In genomic region chr16:20900299-20901067, GRCh38 we compare ENCODE assay signal across 8 cellular contexts. TPM values are rescaled to one million over a fixed set of nuclear protein-coding genes. Genes with fewer than 3 reads are reported as not detected.
DNase-seq lines count a peak whose midpoint lies in the region; ATAC-seq and TF ChIP-seq lines count a peak whose summit lies in the region.

DCUN1D3 (minus strand) TSS chr16:20900358; CDS start chr16:20862538, 37,820 bp downstream.
LYRM1 (plus strand) TSS chr16:20900771; CDS start chr16:20915556, 14,785 bp downstream.

- peak within 1 kb of the TSS; percentile 90 for H3K4me3 Mint-ChIP-seq in activated T-cell treated with anti-CD3 and anti-CD28 coated beads, Interleukin-2, amount 50 U/mL, for 24 hours

- H3K36me3 Mint-ChIP-seq in activated T-cell treated with anti-CD3 and anti-CD28 coated beads, Interleukin-2, amount 50 U/mL, for 24 hours (ENCODE audit: low read depth) = peaks cover 59% of the 10 kb centered on the region

- H3K4me1 ChIP-seq in esophagus (ENCODE audit: control insufficient read depth in 2 of 2, insufficient read depth in 2 of 2, low read length in 1 of 2) = peaks cover 0 to 4% of the 10 kb centered on the region in 2 donors
- peaks cover 53% of the 10 kb centered on the region for H3K4me1 ChIP-seq in mucosa of stomach (ENCODE audit: control insufficient read depth, insufficient read depth, low read length)

- peak; percentile 59 for ATAC-seq in GM21576 (IDR thresholded peaks at IDR 0.05; ENCODE audit: unreplicated experiment)

- peak; percentile 96 for DNase-seq in DMS 273 treated with DMSO at 0.1 percent for 48 hours (lab: John Stamatoyannopoulos, UW)
- DNase-seq in KBM-7 = peak; percentile 98
- peak; percentile 92 for DNase-seq in activated T-cell treated with anti-CD3 and anti-CD28 coated beads, Interleukin-2, amount 50 U/mL, for 24 hours
- DNase-seq in stimulated activated CD8-positive, alpha-beta memory T cell treated with anti-CD3 and anti-CD28 coated beads, Interleukin-7, amount 100 ng/mL, for 1 hour (ENCODE audit: low read depth in 2 of 2) = peak; percentile 66 to 73

- H3K9me3 ChIP-seq in esophagus (ENCODE audit: control insufficient read depth in 2 of 2, insufficient read depth in 1 of 2, low read depth in 1 of 2, low read length in 1 of 2) (no peaks in the 10 kb centered on the region), mucosa of stomach (ENCODE audit: control insufficient read depth, low read length) (no peaks in the 10 kb centered on the region)

- H3K9ac ChIP-seq in mucosa of stomach (ENCODE audit: low read length) = peak within 1 kb of the TSS; percentile 93

- in situ Hi-C loops in KBM-7 (cut with MboI; ENCODE audit: low pct_unique_long_range_greater_than_20kb, low sequenced_read_pairs) = no loop called here

- H3K9me3 Mint-ChIP-seq in activated T-cell treated with anti-CD3 and anti-CD28 coated beads, Interleukin-2, amount 50 U/mL, for 24 hours = no peaks in the 10 kb centered on the region

- H3K27ac Mint-ChIP-seq in activated T-cell treated with anti-CD3 and anti-CD28 coated beads, Interleukin-2, amount 50 U/mL, for 24 hours = peak within 1 kb of the TSS; percentile 98

- H3K4me3 ChIP-seq in esophagus (ENCODE audit: low read depth in 1 of 2, low read length in 2 of 2) (peak within 1 kb of the TSS; percentile 55 to 88), mucosa of stomach (ENCODE audit: low read length) (peak within 1 kb of the TSS; percentile 60)

- H3K27ac ChIP-seq in esophagus (ENCODE audit: low read depth in 2 of 2, low read length in 1 of 2) = peak within 1 kb of the TSS; percentile 97 to 98

- no peaks in the 10 kb centered on the region for H3K27me3 ChIP-seq in esophagus (ENCODE audit: control insufficient read depth in 1 of 2, insufficient read depth in 2 of 2, low read length in 2 of 2)
- H3K27me3 ChIP-seq in mucosa of stomach (ENCODE audit: control insufficient read depth, insufficient read depth, low read length) = no peaks in the 10 kb centered on the region

- H3K27me3 Mint-ChIP-seq in activated T-cell treated with anti-CD3 and anti-CD28 coated beads, Interleukin-2, amount 50 U/mL, for 24 hours = no peaks in the 10 kb centered on the region

- H3K36me3 ChIP-seq in esophagus (ENCODE audit: control insufficient read depth in 2 of 2, insufficient read depth in 2 of 2, low read length in 1 of 2) (no peaks in the 10 kb centered on the region), mucosa of stomach (ENCODE audit: control insufficient read depth, insufficient read depth, low read length) (no peaks in the 10 kb centered on the region)

- WGBS in esophagus, 2 donors = 0 to 1% methylated on average over 60 to 62 of the region's 62 CpGs

- peaks cover 72% of the 10 kb centered on the region for H3K4me1 Mint-ChIP-seq in activated T-cell treated with anti-CD3 and anti-CD28 coated beads, Interleukin-2, amount 50 U/mL, for 24 hours (ENCODE audit: low read depth)

TF ChIP-seq in PFSK-1, 5 proteins besides CTCF, POLR2A, EP300 and RAD21:
- TF ChIP-seq TAF1 (IDR thresholded peaks at IDR 0.05; ENCODE audit: borderline replicate concordance, insufficient read depth, low read length) (peak; percentile 70; the same call in 1 of the 2 replicates), POLR2AphosphoS5 (IDR thresholded peaks at IDR 0.05; ENCODE audit: low read depth, low read length) (peak; percentile 66; the same call in 1 of the 2 replicates), REST (IDR thresholded peaks at IDR 0.05; ENCODE audit: insufficient read depth in 1 of 2, low read depth in 2 of 2, low read length in 2 of 2) (no peak), SIN3A (IDR thresholded peaks at IDR 0.05; ENCODE audit: borderline replicate concordance, insufficient read depth, low read length) (no peak), FOXP2 (optimal IDR thresholded peaks at IDR 0.05; ENCODE audit: borderline replicate concordance, extremely low read depth, extremely low read length, insufficient read depth) (peak; percentile 24)
TF ChIP-seq in PFSK-1: peak in this region for 3.

RNA-seq across cellular contexts. Expression of gene DCUN1D3, which starts in this region (rescaled TPM):
- polyA plus RNA-seq in PFSK-1 (2012; ENCODE audit: insufficient read length, low read depth) = 0.63 TPM
- 1 to 10 TPM; 3.2 to 6.5 TPM for polyA plus RNA-seq in esophagus

RNA-seq across cellular contexts. Expression of gene LYRM1, which starts in this region (rescaled TPM):
- 23.6 TPM for polyA plus RNA-seq in PFSK-1 (2012; ENCODE audit: insufficient read length, low read depth)
- 10 to 100 TPM; 15.8 to 15.9 TPM for polyA plus RNA-seq in esophagus

Comparison
In these comparisons a context has a peak if more than half of its experiments do, and no peak if none do; other contexts are left out.
1. Peak in every context shown above with its lines: DNase-seq, ATAC-seq, H3K4me3 ChIP-seq and H3K27ac ChIP-seq.